Comparison of ENCODE assay signal across 14 cellular contexts in genomic region chr5:134458676-134459403, GRCh38. TPM values are rescaled to one million over a fixed set of nuclear protein-coding genes. Genes with fewer than 3 reads are reported as not detected.
DNase-seq lines count a peak whose midpoint lies in the region; ATAC-seq and TF ChIP-seq lines count a peak whose summit lies in the region.
"Had no signal": no experiment of that assay in that cellular context is flagged by ENCODE, and none has a peak within 500 bp of the region (broad histone marks: within the 10 kb centered on the region; RNA-seq: fewer than 3 reads in every experiment).

No MANE protein-coding gene starts in this region.

- H4K91ac ChIP-seq in neuronal stem cell (ENCODE audit: low read depth, low read length, poor library complexity) = no peak overlapping the region

- H3K4me3 ChIP-seq in fibroblast of lung (replicated peaks in 1 of 4; ENCODE audit: control extremely low read depth in 1 of 4, insufficient read depth in 1 of 4, low read depth in 3 of 4, low read length in 4 of 4) (no peak overlapping the region), neuronal stem cell (ENCODE audit: low read length in 2 of 2) (no peak overlapping the region), stomach (no peak overlapping the region)
- H3K4me3 ChIP-seq: BLaER1, tibial artery had no signal

- H3K79me1 ChIP-seq in neuronal stem cell (ENCODE audit: low read depth, low read length) = no peaks in the 10 kb centered on the region

- H3K36me3 ChIP-seq in fibroblast of lung (ENCODE audit: control insufficient read depth, insufficient read depth, low read length) (no peaks in the 10 kb centered on the region), neuronal stem cell (replicated peaks in 1 of 2; ENCODE audit: control insufficient read depth in 2 of 2, insufficient read depth in 2 of 2, low read length in 2 of 2) (no peaks in the 10 kb centered on the region), stomach (no peaks in the 10 kb centered on the region)
- H3K36me3 ChIP-seq: BLaER1, brain microvascular endothelial cell, tibial artery had no signal

- no peaks in the 10 kb centered on the region for H4K20me1 ChIP-seq in fibroblast of lung (ENCODE audit: control insufficient read depth, extremely low read depth, insufficient read depth, low read length)
- H4K20me1 ChIP-seq: BLaER1 had no signal

- H3K4me3 Mint-ChIP-seq in activated T-cell treated with anti-CD3 and anti-CD28 coated beads, Interleukin-2, amount 50 U/mL, for 24 hours = no peak overlapping the region
- H3K4me3 Mint-ChIP-seq: activated naive CD4-positive, alpha-beta T cell treated with anti-CD3 and anti-CD28 coated beads for 36 hours had no signal

- H3K27ac Mint-ChIP-seq in activated T-cell treated with anti-CD3 and anti-CD28 coated beads, Interleukin-2, amount 50 U/mL, for 24 hours = no peak overlapping the region
- H3K27ac Mint-ChIP-seq: activated naive CD4-positive, alpha-beta T cell treated with anti-CD3 and anti-CD28 coated beads for 36 hours had no signal

- no peak for TF ChIP-seq EP300 in stomach (IDR thresholded peaks at IDR 0.05)

- H3K23ac ChIP-seq in neuronal stem cell (ENCODE audit: low read depth, low read length, poor library complexity) = no peak overlapping the region

- no peak overlapping the region for H2BK5ac ChIP-seq in neuronal stem cell (ENCODE audit: low read length)

- no peaks in the 10 kb centered on the region for H3K27me3 Mint-ChIP-seq in activated T-cell treated with anti-CD3 and anti-CD28 coated beads, Interleukin-2, amount 50 U/mL, for 24 hours

- H3K27ac ChIP-seq in fibroblast of lung (ENCODE audit: insufficient read depth, low read length) = no peak overlapping the region
- no peak overlapping the region for H3K27ac ChIP-seq in neuronal stem cell (replicated peaks; ENCODE audit: low read length)
- no peak overlapping the region for H3K27ac ChIP-seq in stomach
- H3K27ac ChIP-seq: BLaER1, brain microvascular endothelial cell, tibial artery had no signal

- no peak overlapping the region for H2AK5ac ChIP-seq in neuronal stem cell (ENCODE audit: low read depth, low read length)

- no peak overlapping the region for H3K14ac ChIP-seq in neuronal stem cell (ENCODE audit: low read length)

- H2BK120ac ChIP-seq in neuronal stem cell (ENCODE audit: low read depth, low read length) = no peak overlapping the region

- no peak overlapping the region for H3K4ac ChIP-seq in neuronal stem cell (ENCODE audit: low read length)

- no peak overlapping the region for H3K9ac ChIP-seq in fibroblast of lung (ENCODE audit: insufficient read depth, low read length)
- no peak overlapping the region for H3K9ac ChIP-seq in neuronal stem cell (ENCODE audit: low read depth, low read length, poor library complexity)
- H3K9ac ChIP-seq: BLaER1 had no signal

- WGBS in neuronal stem cell (ENCODE audit: extremely low coverage in 2 of 2, insufficient read length in 2 of 2, insufficient replicate concordance in 1 of 2), 2 donors = no CpG with 5 or more reads among the region's 10 CpGs
- WGBS in stomach, 5 donors = 79 to 87% (median 84%) methylated on average over 9 to 10 of the region's 10 CpGs

- H3K79me2 ChIP-seq in fibroblast of lung (ENCODE audit: control insufficient read depth, insufficient read depth, low read length) = no peaks in the 10 kb centered on the region

- H4K8ac ChIP-seq in neuronal stem cell (ENCODE audit: low read depth, low read length) = no peak overlapping the region

- DNase-seq in GM20000 (ENCODE audit: low spot score) (peak; percentile 2), NCI-H2107 treated with DMSO at 0.1 percent for 48 hours (lab: John Stamatoyannopoulos, UW; ENCODE audit: unreplicated experiment) (peak; percentile 55), fibroblast of lung (ENCODE audit: low read depth in 2 of 2) (no peak), neuronal stem cell (ENCODE audit: low spot score) (no peak), stomach (no peak)
- no peak for DNase-seq in activated T-cell treated with anti-CD3 and anti-CD28 coated beads, Interleukin-2, amount 50 U/mL, for 24 hours
- no peak for DNase-seq in stimulated activated naive CD8-positive, alpha-beta T cell treated with anti-CD3 and anti-CD28 coated beads, Interleukin-15, Interleukin-2, amounts not matched to agents 100 U/mL and 50 U/mL, for 24 hours
- DNase-seq: activated naive CD4-positive, alpha-beta T cell treated with anti-CD3 and anti-CD28 coated beads for 36 hours; brain microvascular endothelial cell; effector CD4-positive, alpha-beta T cell; midbrain had no signal

- intact Hi-C loops in stomach (cut with DNase I; ENCODE audit: low total_unique reads) = no loop called here

- no peak overlapping the region for H2AFZ ChIP-seq in fibroblast of lung (ENCODE audit: low read length)
- no peak overlapping the region for H2AFZ ChIP-seq in neuronal stem cell (ENCODE audit: low read length)

- no peaks in the 10 kb centered on the region for H3K36me3 Mint-ChIP-seq in activated T-cell treated with anti-CD3 and anti-CD28 coated beads, Interleukin-2, amount 50 U/mL, for 24 hours (ENCODE audit: low read depth)

- no peak for TF ChIP-seq CTCF in GM20000 (IDR thresholded peaks at IDR 0.05; ENCODE audit: extremely low read depth, missing control alignments)
- no peak for TF ChIP-seq CTCF in fibroblast of lung (conservative IDR thresholded peaks at IDR 0.05 in 1 of 2, IDR thresholded peaks at IDR 0.05 in 1 of 2; ENCODE audit: low read depth in 1 of 2, low read length in 2 of 2)
- no peak for TF ChIP-seq CTCF in stomach (IDR thresholded peaks at IDR 0.05)

- H3K4me2 ChIP-seq in fibroblast of lung (ENCODE audit: extremely low read depth, insufficient read depth, low read length) = peak overlapping the region; percentile 23
- H3K4me2 ChIP-seq in neuronal stem cell (ENCODE audit: insufficient read depth, low read length, poor library complexity, severe bottlenecking) = no peak overlapping the region
- H3K4me2 ChIP-seq: BLaER1 had no signal

- ATAC-seq in GM18505 (IDR thresholded peaks at IDR 0.05; ENCODE audit: unreplicated experiment) = no peak
- ATAC-seq in stimulated activated naive CD8-positive, alpha-beta T cell treated with anti-CD3 and anti-CD28 coated beads, Interleukin-15, Interleukin-2, amounts not matched to agents 100 U/mL and 50 U/mL, for 24 hours = no peak

- H3K18ac ChIP-seq in neuronal stem cell (ENCODE audit: low read length) = peak overlapping the region; percentile 22

- no peaks in the 10 kb centered on the region for H3K4me1 Mint-ChIP-seq in activated T-cell treated with anti-CD3 and anti-CD28 coated beads, Interleukin-2, amount 50 U/mL, for 24 hours (ENCODE audit: low read depth)

- H3K9me3 Mint-ChIP-seq in activated T-cell treated with anti-CD3 and anti-CD28 coated beads, Interleukin-2, amount 50 U/mL, for 24 hours = no peaks in the 10 kb centered on the region
- H3K9me3 Mint-ChIP-seq: activated naive CD4-positive, alpha-beta T cell treated with anti-CD3 and anti-CD28 coated beads for 36 hours had no signal

- TF ChIP-seq POLR2A in stomach (IDR thresholded peaks at IDR 0.05) (no peak), GM18505 (IDR thresholded peaks at IDR 0.05; ENCODE audit: borderline replicate concordance, extremely low read depth, insufficient read depth, insufficient read length) (no peak)

- peaks cover 3% of the 10 kb centered on the region for H3K4me1 ChIP-seq in fibroblast of lung (ENCODE audit: control insufficient read depth, extremely low read depth, insufficient read depth, low read length)
- H3K4me1 ChIP-seq in neuronal stem cell (ENCODE audit: control insufficient read depth in 2 of 2, insufficient read depth in 1 of 2, low read depth in 1 of 2, low read length in 2 of 2) = no peaks in the 10 kb centered on the region
- H3K4me1 ChIP-seq in stomach = peaks cover 0 to 11% (median 5%) of the 10 kb centered on the region in 4 donors

- no peak overlapping the region for H2BK15ac ChIP-seq in neuronal stem cell (ENCODE audit: low read length)

- H3K9me3 ChIP-seq in fibroblast of lung (ENCODE audit: control insufficient read depth, insufficient read depth, low read depth, low read length) (no peaks in the 10 kb centered on the region), neuronal stem cell (replicated peaks in 1 of 2; ENCODE audit: control insufficient read depth in 2 of 2, insufficient read depth in 1 of 2, low read depth in 1 of 2, low read length in 2 of 2) (no peaks in the 10 kb centered on the region), stomach (no peaks in the 10 kb centered on the region)
- H3K9me3 ChIP-seq: BLaER1, tibial artery had no signal

- no peak overlapping the region for H2BK12ac ChIP-seq in neuronal stem cell (ENCODE audit: low read length)

- H3K27me3 ChIP-seq in fibroblast of lung (ENCODE audit: control insufficient read depth, insufficient read depth, low read length) (no peaks in the 10 kb centered on the region), neuronal stem cell (ENCODE audit: control insufficient read depth in 3 of 3, insufficient read depth in 3 of 3, low read depth in 1 of 3, low read length in 3 of 3) (peaks cover 0 to 7% (median 0%) of the 10 kb centered on the region in 3 experiments), stomach (no peaks in the 10 kb centered on the region)
- H3K27me3 ChIP-seq: BLaER1, brain microvascular endothelial cell, tibial artery had no signal

RNA-seq across cellular contexts. Expression of gene CDKN2AIPNL, which starts 47.2 kb away (rescaled TPM):
- 24.4 and 49.2 TPM in 2 replicates for total RNA-seq in fibroblast of lung
- polyA plus RNA-seq in fibroblast of lung = 13.6 and 23.2 TPM in 2 replicates
- polyA plus RNA-seq in fibroblast of lung (2012) = 16.0 and 29.0 TPM in 2 replicates
- polyA minus RNA-seq in fibroblast of lung (ENCODE audit: low replicate concordance) = 2.1 and 3.0 TPM in 2 replicates
- 58.5 TPM for polyA plus RNA-seq in neuronal stem cell (2013, experiment 1 of 2)
- polyA plus RNA-seq in neuronal stem cell (2013, experiment 2 of 2) = 58.2 TPM
- 10 to 100 TPM in 3 of 5 donors, 1 to 10 TPM in 2; 2.0 to 44.3 (median 22.2) TPM for total RNA-seq in stomach
- polyA plus RNA-seq in stomach = 10 to 100 TPM; 32.1 to 49.7 (median 40.9) TPM

Comparison
In these comparisons a context has a peak if more than half of its experiments do, and no peak if none do; other contexts are left out.
1. DNase-seq: peak in GM20000 (single experiment) and NCI-H2107 treated with DMSO at 0.1 percent for 48 hours (single experiment); none in fibroblast of lung (0 of 2), neuronal stem cell (single experiment), activated T-cell treated with anti-CD3 and anti-CD28 coated beads, Interleukin-2, amount 50 U/mL, for 24 hours (single experiment), stomach (single experiment) and stimulated activated naive CD8-positive, alpha-beta T cell treated with anti-CD3 and anti-CD28 coated beads, Interleukin-15, Interleukin-2, amounts not matched to agents 100 U/mL and 50 U/mL, for 24 hours (single experiment).